In genomic region chr2:200905618-200906296, GRCh38 we compare ENCODE assay signal across 1 cellular context.
TF ChIP-seq lines count a peak whose summit lies in the region.

No MANE protein-coding gene starts in this region.

TF ChIP-seq in HepG2, 621 proteins besides CTCF, POLR2A, EP300 and RAD21 (continued from another document and continues in another):
- TF ChIP-seq REST (IDR thresholded peaks at IDR 0.05; ENCODE audit: borderline replicate concordance in 1 of 2, low read depth in 1 of 2, low read length in 2 of 2) (no peak), ZEB1 (IDR thresholded peaks at IDR 0.05; ENCODE audit: insufficient replicate concordance, low read depth) (no peak), ZMYM2 (CRISPR knock-in tag; IDR thresholded peaks at IDR 0.05) (no peak), ZNF503 (CRISPR knock-in tag; IDR thresholded peaks at IDR 0.05) (no peak), TFAP4 (IDR thresholded peaks at IDR 0.05; ENCODE audit: borderline replicate concordance, low read depth) (no peak), IRF2 (CRISPR knock-in tag; IDR thresholded peaks at IDR 0.05) (peak; percentile 44; the same call in 1 of the 2 replicates), THRA (CRISPR knock-in tag; IDR thresholded peaks at IDR 0.05; ENCODE audit: borderline replicate concordance) (no peak), ZNF446 (CRISPR knock-in tag; IDR thresholded peaks at IDR 0.05) (no peak), RAD51 (IDR thresholded peaks at IDR 0.05; ENCODE audit: borderline replicate concordance) (no peak), KDM3A (CRISPR knock-in tag; IDR thresholded peaks at IDR 0.05; ENCODE audit: low read depth) (peak; percentile 74; the same call in 1 of the 2 replicates), ZKSCAN5 (CRISPR knock-in tag; IDR thresholded peaks at IDR 0.05) (no peak), MIXL1 (CRISPR knock-in tag; IDR thresholded peaks at IDR 0.05) (0 out of 2 replicates have a peak, but pooled peaks have one; percentile 19), TAF1 (CRISPR knock-in tag; IDR thresholded peaks at IDR 0.05) (no peak), HNF4G (IDR thresholded peaks at IDR 0.05; ENCODE audit: borderline replicate concordance, low read depth, low read length) (no peak), HNF4G (CRISPR knock-in tag; IDR thresholded peaks at IDR 0.05; ENCODE audit: borderline replicate concordance, low read depth) (no peak), TGIF2 (CRISPR knock-in tag; IDR thresholded peaks at IDR 0.05) (no peak), SMARCC2 (IDR thresholded peaks at IDR 0.05) (no peak), YY1 (IDR thresholded peaks at IDR 0.05; ENCODE audit: insufficient read depth, insufficient replicate concordance, low read depth, low read length) (peak; percentile 44), SNAPC5 (CRISPR knock-in tag; IDR thresholded peaks at IDR 0.05; ENCODE audit: borderline replicate concordance) (peak; percentile 56; the same call in 1 of the 2 replicates), ERF (CRISPR knock-in tag; IDR thresholded peaks at IDR 0.05) (peak; percentile 64), SETDB1 (CRISPR knock-in tag; IDR thresholded peaks at IDR 0.05; ENCODE audit: borderline replicate concordance) (no peak), ZSCAN22 (CRISPR knock-in tag; IDR thresholded peaks at IDR 0.05) (no peak), THAP9 (CRISPR knock-in tag; IDR thresholded peaks at IDR 0.05; ENCODE audit: borderline replicate concordance) (no peak), PREB (CRISPR knock-in tag; IDR thresholded peaks at IDR 0.05) (no peak), FOXO4 (CRISPR knock-in tag; conservative IDR thresholded peaks at IDR 0.05) (no peak), ZSCAN30 (CRISPR knock-in tag; IDR thresholded peaks at IDR 0.05) (0 out of 2 replicates have a peak, but pooled peaks have one; percentile 29), LBX2 (CRISPR knock-in tag; IDR thresholded peaks at IDR 0.05; ENCODE audit: borderline replicate concordance) (no peak), ZNF609 (CRISPR knock-in tag; IDR thresholded peaks at IDR 0.05; ENCODE audit: borderline replicate concordance) (no peak), MIER2 (CRISPR knock-in tag; IDR thresholded peaks at IDR 0.05) (0 out of 2 replicates have a peak, but pooled peaks have one; percentile 30), ZNF574 (CRISPR knock-in tag; IDR thresholded peaks at IDR 0.05) (peak; percentile 41; the same call in 1 of the 2 replicates), SAP130 (CRISPR knock-in tag; IDR thresholded peaks at IDR 0.05; ENCODE audit: low read depth) (peak; percentile 56), NONO (IDR thresholded peaks at IDR 0.05) (no peak), NONO (CRISPR knock-in tag; conservative IDR thresholded peaks at IDR 0.05) (peak; percentile 50; the same call in 1 of the 2 replicates), ADNP (CRISPR knock-in tag; IDR thresholded peaks at IDR 0.05) (no peak), RBM39 (IDR thresholded peaks at IDR 0.05; ENCODE audit: low read depth, low read length, poor library complexity, severe bottlenecking) (no peak)
